10 cellular contexts compared by ENCODE assay signal in genomic region chr7:129785457-129786178, GRCh38.
DNase-seq lines count a peak whose midpoint lies in the region; ATAC-seq, FAIRE-seq and TF ChIP-seq lines count a peak whose summit lies in the region.
"Had no signal": no experiment of that assay in that cellular context is flagged by ENCODE, and none has a peak within 500 bp of the region (broad histone marks: within the 10 kb centered on the region; RNA-seq: fewer than 3 reads in every experiment).

No MANE protein-coding gene starts in this region.

- peak overlapping the region in 2 of 7 donors; percentile 47 to 77 for H3K27ac Mint-ChIP-seq in CD4-positive, alpha-beta memory T cell
- no peak overlapping the region for H3K27ac Mint-ChIP-seq in naive thymus-derived CD8-positive, alpha-beta T cell

- no peak overlapping the region for H3K9ac ChIP-seq in GM12878 (ENCODE audit: control insufficient read depth, insufficient read depth, low read length)

- ATAC-seq in GM12878 = peak; percentile 38
- ATAC-seq in naive thymus-derived CD8-positive, alpha-beta T cell = peak; percentile 24 to 41

- DNase-seq in CD4-positive, alpha-beta memory T cell = peak in 1 of 5 donors; percentile 17
- peak; percentile 75 for DNase-seq in HuH-7.5 (ENCODE audit: low spot score)
- DNase-seq in GM12878 (ENCODE audit: low read depth, low spot score) = no peak
- DNase-seq in naive thymus-derived CD8-positive, alpha-beta T cell = peak in 2 of 10 donors; percentile 22 to 28
- DNase-seq in COLO829 (ENCODE audit: low spot score) = no peak
- no peak for DNase-seq in NCI-H1048 (lab: John Stamatoyannopoulos, UW)
- no peak for DNase-seq in dermis blood vessel endothelial cell
- no peak for DNase-seq in KG1 (lab: John Stamatoyannopoulos, UW)
- DNase-seq: activated CD4-positive, CD25-positive, alpha-beta regulatory T cell; DMS79 had no signal

- H2AFZ ChIP-seq in GM12878 (ENCODE audit: control insufficient read depth, low read depth, low read length) = no peak overlapping the region

- SMC1A ChIA-PET in GM12878 (lab: Charles Lee; ENCODE audit: uncharacterized antibody, unreplicated experiment) = interaction anchor here (0.9 kb wide), 1 partner anchor 65 kb away, joined by 3 read pairs; no protein-coding TSS in a partner anchor

- peaks cover 49% of the 10 kb centered on the region for H3K4me1 ChIP-seq in CD4-positive, alpha-beta memory T cell (ENCODE audit: insufficient read depth, low read length)
- peaks cover 21% of the 10 kb centered on the region for H3K4me1 ChIP-seq in GM12878 (ENCODE audit: control insufficient read depth, insufficient read depth, low read length)

- H3K27me3 ChIP-seq in CD4-positive, alpha-beta memory T cell (ENCODE audit: insufficient read depth, low read length) = peaks cover 55% of the 10 kb centered on the region
- H3K27me3 ChIP-seq in GM12878 (replicated peaks in 1 of 2; ENCODE audit: control insufficient read depth in 2 of 2, insufficient read depth in 2 of 2, low read length in 1 of 2) = peaks cover 25 to 28% of the 10 kb centered on the region in 2 experiments

- BruUV-seq in GM12878 (replicated peaks; lab: Mats Ljungman, UMichigan) = no TSS peak

- in situ Hi-C loops in GM12878 (cut with MboI) = no loop called here

- H3K4me2 ChIP-seq in GM12878 (ENCODE audit: control insufficient read depth, insufficient read depth) = peak overlapping the region; percentile 79

- intact Hi-C loops in CD4-positive, alpha-beta memory T cell (cut with micrococcal nuclease) = no loop called here
- intact Hi-C loops in GM12878 (cut with micrococcal nuclease; ENCODE audit: unreplicated experiment) = no loop called here

- no peak for TF ChIP-seq CTCF in GM12878 (IDR thresholded peaks at IDR 0.05 in 2 of 3, conservative IDR thresholded peaks at IDR 0.05 in 1 of 3; ENCODE audit: control insufficient read depth in 2 of 3, extremely low read depth in 1 of 3, insufficient read depth in 1 of 3, low read depth in 3 of 3, low read length in 3 of 3)

- FAIRE-seq in GM12878 (lab: Jason Lieb, UNC) = no peak

- 7% methylated on average over 45 of the region's 45 CpGs for whole genome bisulfite sequencing in GM12878 (ENCODE audit: insufficient coverage, insufficient replicate concordance, low lambda C conversion rate, missing lambda C conversion rate)

- RAD21 ChIA-PET in GM12878 (lab: Charles Lee; ENCODE audit: unreplicated experiment) = no interaction called here

- no peaks in the 10 kb centered on the region for H3K79me2 ChIP-seq in GM12878 (ENCODE audit: control insufficient read depth, insufficient read depth, low read length)

- no peaks in the 10 kb centered on the region for H3K36me3 ChIP-seq in CD4-positive, alpha-beta memory T cell (ENCODE audit: insufficient read depth, low read length)
- H3K36me3 ChIP-seq in GM12878 (ENCODE audit: control insufficient read depth in 2 of 2, insufficient read depth in 2 of 2, low read length in 1 of 2) = no peaks in the 10 kb centered on the region

- peaks cover 44 to 54% of the 10 kb centered on the region in 2 donors for H3K27me3 Mint-ChIP-seq in CD4-positive, alpha-beta memory T cell
- peaks cover 28 to 89% (median 57%) of the 10 kb centered on the region in 5 donors for H3K27me3 Mint-ChIP-seq in naive thymus-derived CD8-positive, alpha-beta T cell

- H4K20me1 ChIP-seq in GM12878 (ENCODE audit: control insufficient read depth, insufficient read depth) = no peaks in the 10 kb centered on the region

- POLR2A ChIA-PET in CD4-positive, alpha-beta memory T cell (lab: Charles Lee; ENCODE audit: partially characterized antibody) = interaction anchor here (0.7 kb wide), 1 partner anchor 417 kb away, joined by 4 read pairs; no protein-coding TSS in a partner anchor
- POLR2A ChIA-PET in GM12878 (lab: Charles Lee) = interaction anchor here (0.6 to 1.2 kb wide), 2 partner anchors 10 to 84 kb away, joined by 3 to 4 read pairs; no protein-coding TSS in a partner anchor
- POLR2A ChIA-PET in naive thymus-derived CD8-positive, alpha-beta T cell (lab: Charles Lee) = no interaction called here

- peaks cover 0 to 4% (median 0%) of the 10 kb centered on the region in 8 donors for H3K9me3 Mint-ChIP-seq in CD4-positive, alpha-beta memory T cell
- no peaks in the 10 kb centered on the region for H3K9me3 Mint-ChIP-seq in naive thymus-derived CD8-positive, alpha-beta T cell

- CTCF ChIA-PET in CD4-positive, alpha-beta memory T cell (lab: Charles Lee; ENCODE audit: partially characterized antibody) = no interaction called here
- CTCF ChIA-PET in GM12878 (lab: Yijun Ruan, JAX) = no interaction called here

- peaks cover 26 to 43% (median 38%) of the 10 kb centered on the region in 4 donors for H3K4me1 Mint-ChIP-seq in CD4-positive, alpha-beta memory T cell
- H3K4me1 Mint-ChIP-seq in naive thymus-derived CD8-positive, alpha-beta T cell = peaks cover 27 to 50% (median 43%) of the 10 kb centered on the region in 4 donors

- H3K36me3 Mint-ChIP-seq in CD4-positive, alpha-beta memory T cell = no peaks in the 10 kb centered on the region
- peaks cover 0 to 8% (median 0%) of the 10 kb centered on the region in 3 donors for H3K36me3 Mint-ChIP-seq in naive thymus-derived CD8-positive, alpha-beta T cell

- no peak overlapping the region for H3K27ac ChIP-seq in CD4-positive, alpha-beta memory T cell (ENCODE audit: low read depth, low read length)
- no peak overlapping the region for H3K27ac ChIP-seq in GM12878 (ENCODE audit: control insufficient read depth, insufficient read depth)

- TF ChIP-seq POLR2A in GM12878 (IDR thresholded peaks at IDR 0.05; ENCODE audit: low read depth, low read length) = no peak

- no peak overlapping the region for H3K4me3 ChIP-seq in CD4-positive, alpha-beta memory T cell (ENCODE audit: low read length in 2 of 2)
- H3K4me3 ChIP-seq in GM12878 = peak overlapping the region; percentile 55; the same call in 1 of the 2 replicates

- TF ChIP-seq EP300 in GM12878 (IDR thresholded peaks at IDR 0.05; ENCODE audit: borderline replicate concordance in 1 of 2, control insufficient read depth in 1 of 2, low read depth in 2 of 2, low read length in 2 of 2) = no peak

- no peaks in the 10 kb centered on the region for H3K9me3 ChIP-seq in CD4-positive, alpha-beta memory T cell (ENCODE audit: control insufficient read depth in 1 of 2, low read length in 2 of 2)
- H3K9me3 ChIP-seq in GM12878 (replicated peaks; ENCODE audit: control insufficient read depth, insufficient read depth, low read length) = no peaks in the 10 kb centered on the region; the same call in 2 of the 3 replicates

- peak overlapping the region; percentile 35 to 81 (median 67) for H3K4me3 Mint-ChIP-seq in CD4-positive, alpha-beta memory T cell
- H3K4me3 Mint-ChIP-seq in naive thymus-derived CD8-positive, alpha-beta T cell = peak overlapping the region; percentile 53 to 84 (median 68)

- TF ChIP-seq RAD21 in GM12878 (IDR thresholded peaks at IDR 0.05; ENCODE audit: insufficient read depth, low read depth, low read length) = no peak

TF ChIP-seq in GM12878, 131 proteins besides CTCF, POLR2A, EP300 and RAD21:
- TF ChIP-seq DPF2 (IDR thresholded peaks at IDR 0.05) (0 out of 2 replicates have a peak, but pooled peaks have one; percentile 2), BCLAF1 (IDR thresholded peaks at IDR 0.05) (no peak)
